ENCODE assay signal across 9 cellular contexts in the genomic region with DNA sequence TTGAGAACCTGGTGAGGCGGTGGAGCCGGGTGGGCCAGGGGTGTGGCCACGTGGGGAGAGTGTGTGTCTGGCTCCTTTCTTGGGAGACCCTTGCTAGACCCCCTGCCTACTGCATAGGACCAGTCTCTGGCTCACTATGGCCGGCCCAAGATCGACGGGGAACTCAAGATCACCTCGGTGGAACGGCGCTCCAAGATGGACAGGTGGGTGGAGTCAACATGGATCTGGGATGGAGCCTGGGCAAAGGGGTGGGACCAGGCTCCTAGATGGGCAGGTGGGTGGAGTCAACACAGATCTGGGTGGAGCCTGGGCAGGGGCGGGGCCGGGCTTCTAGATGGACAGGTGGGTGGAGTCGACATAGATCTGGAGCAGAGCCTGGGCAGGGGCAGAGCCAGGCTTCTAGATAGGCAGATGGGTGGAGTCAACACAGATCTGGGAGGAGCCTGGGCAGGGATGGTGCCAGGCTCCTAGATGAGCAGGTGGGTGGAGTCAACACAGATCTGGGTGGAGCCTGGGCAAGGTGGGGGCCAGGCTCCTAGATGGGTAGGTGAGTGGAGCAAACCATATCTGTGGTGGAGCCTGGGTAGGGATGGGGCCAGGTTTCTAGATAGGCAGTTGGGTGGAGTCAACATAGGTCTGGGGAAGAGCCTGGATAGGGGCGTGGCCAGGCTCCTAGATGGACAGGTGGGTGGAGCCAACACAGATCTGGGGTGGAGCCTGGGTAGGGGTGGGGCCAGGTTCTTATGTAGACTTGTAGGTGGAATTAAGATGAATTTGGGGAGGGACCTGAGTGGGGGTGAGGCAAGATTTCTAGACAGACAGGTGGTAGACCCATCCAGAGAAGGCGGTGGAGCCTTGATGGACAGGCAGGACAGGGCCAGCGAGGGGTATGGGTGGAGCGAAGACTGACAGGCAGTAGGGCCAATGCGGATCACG. TPM values are rescaled to one million over a fixed set of nuclear protein-coding genes. Genes with fewer than 3 reads are reported as not detected.
A peak's percentile ranks its signal among the peaks of the same experiment; 100 is the strongest.
DNase-seq lines count a peak whose midpoint lies in the region; ATAC-seq and TF ChIP-seq lines count a peak whose summit lies in the region.
"Had no signal": no experiment of that assay in that cellular context is flagged by ENCODE, and none has a peak within 500 bp of the region (broad histone marks: within the 10 kb centered on the region; RNA-seq: fewer than 3 reads in every experiment).

No MANE protein-coding gene starts in this region.

- intact Hi-C loops in stomach (cut with DNase I; ENCODE audit: low total_unique reads): no loop called here

- peak; percentile 82 to 84 for ATAC-seq in activated T-cell treated with anti-CD3 and anti-CD28 coated beads, Interleukin-2, amount 50 U/mL, for 4 hours
- ATAC-seq in HG02970 (IDR thresholded peaks at IDR 0.05; ENCODE audit: low FRiP score, unreplicated experiment): no peak

- H3K36me3 ChIP-seq in neutrophil (peaks cover 100% of the 10 kb centered on the region), stomach (peaks cover 0 to 52% (median 6%) of the 10 kb centered on the region in 4 donors)
- H3K36me3 ChIP-seq: HAP-1 had no signal

- H3K27ac ChIP-seq in neutrophil: peak overlapping the region; percentile 35
- H3K27ac ChIP-seq in stomach: no peak overlapping the region

- TF ChIP-seq EP300 in stomach (IDR thresholded peaks at IDR 0.05): no peak

- no peaks in the 10 kb centered on the region for H3K27me3 ChIP-seq in neutrophil
- H3K27me3 ChIP-seq in stomach: peaks cover 0 to 33% (median 0%) of the 10 kb centered on the region in 3 donors

- no peak overlapping the region for H3K4me3 Mint-ChIP-seq in activated T-cell treated with anti-CD3 and anti-CD28 coated beads, Interleukin-2, amount 50 U/mL, for 4 hours

- H3K4me1 ChIP-seq in neutrophil (ENCODE audit: control insufficient read depth in 1 of 2, insufficient read depth in 1 of 2, low read depth in 1 of 2, low read length in 1 of 2): peaks cover 0 to 4% of the 10 kb centered on the region in 2 experiments
- H3K4me1 ChIP-seq in stomach: no peaks in the 10 kb centered on the region
- H3K4me1 ChIP-seq: HAP-1 had no signal

- 52 to 66% (median 57%) methylated on average over 16 to 18 of the region's 18 CpGs for WGBS in stomach, 5 donors

- H3K27me3 Mint-ChIP-seq in activated T-cell treated with anti-CD3 and anti-CD28 coated beads, Interleukin-2, amount 50 U/mL, for 4 hours (ENCODE audit: low read depth): no peaks in the 10 kb centered on the region

- TF ChIP-seq CTCF in neutrophil (IDR thresholded peaks at IDR 0.05) (no peak), stomach (IDR thresholded peaks at IDR 0.05) (no peak)

- H3K36me3 Mint-ChIP-seq in activated T-cell treated with anti-CD3 and anti-CD28 coated beads, Interleukin-2, amount 50 U/mL, for 4 hours (ENCODE audit: insufficient read depth): peaks cover 48% of the 10 kb centered on the region

- no peak overlapping the region for H3K4me3 ChIP-seq in neutrophil (ENCODE audit: low read depth in 1 of 2, low read length in 1 of 2)
- no peak overlapping the region for H3K4me3 ChIP-seq in stomach
- H3K4me3 ChIP-seq: HAP-1 had no signal

- H3K4me1 Mint-ChIP-seq in activated T-cell treated with anti-CD3 and anti-CD28 coated beads, Interleukin-2, amount 50 U/mL, for 4 hours (ENCODE audit: low read depth): peaks cover 3% of the 10 kb centered on the region

- no peaks in the 10 kb centered on the region for H3K9me3 Mint-ChIP-seq in activated T-cell treated with anti-CD3 and anti-CD28 coated beads, Interleukin-2, amount 50 U/mL, for 4 hours

- H3K9me3 ChIP-seq in neutrophil (no peaks in the 10 kb centered on the region), stomach (no peaks in the 10 kb centered on the region)
- H3K9me3 ChIP-seq: HAP-1 had no signal

- DNase-seq in Daoy (ENCODE audit: low read depth) (peak; percentile 75), Kasumi-1 (lab: John Stamatoyannopoulos, UW) (peak; percentile 13 to 17), NCI-H1417 treated with DMSO at 0.1 percent for 48 hours (lab: John Stamatoyannopoulos, UW) (no peak), NCI-H345 treated with DMSO at 0.1 percent for 48 hours (lab: John Stamatoyannopoulos, UW; ENCODE audit: unreplicated experiment) (no peak), stomach (no peak)
- no peak for DNase-seq in activated T-cell treated with anti-CD3 and anti-CD28 coated beads, Interleukin-2, amount 50 U/mL, for 4 hours

- TF ChIP-seq POLR2A in stomach (IDR thresholded peaks at IDR 0.05): no peak

RNA-seq across cellular contexts. Expression of a gene that starts 56.5 kb away (rescaled TPM):
- 0.40 and 1.7 TPM in 2 replicates for total RNA-seq in Daoy (2014; rRNA removed; shearing (Covaris generic))
- 10 to 100 TPM; 65.7 to 75.6 (median 70.7) TPM for total RNA-seq in activated T-cell treated with anti-CD3 and anti-CD28 coated beads, Interleukin-2, amount 50 U/mL, for 4 hours
- total RNA-seq in stomach: 100 to 1,000 TPM in 1 of 5 donors, 1 to 10 TPM in 4; 2.2 to 130 (median 4.4) TPM
- 1 to 10 TPM; 1.7 to 3.7 (median 3.6) TPM for polyA plus RNA-seq in stomach

RNA-seq across cellular contexts. Expression of a gene that starts 58.4 kb away (rescaled TPM):
- total RNA-seq in Daoy (2014; rRNA removed; shearing (Covaris generic)): 11.5 and 15.8 TPM in 2 replicates
- 1 to 10 TPM; 2.2 to 3.1 (median 2.7) TPM for total RNA-seq in activated T-cell treated with anti-CD3 and anti-CD28 coated beads, Interleukin-2, amount 50 U/mL, for 4 hours
- total RNA-seq in stomach: 1 to 10 TPM in 1 of 5 donors, under 1 TPM in 1, not detected in 3; 0.37 to 5.8 TPM
- under 1 TPM in 2 of 3 donors, not detected in 1; 0.30 to 0.44 TPM for polyA plus RNA-seq in stomach

Comparison
In these comparisons a context has a peak if more than half of its experiments do, and no peak if none do; other contexts are left out.
1. DNase-seq: peak in Daoy (single experiment) and Kasumi-1 (2 of 2); none in activated T-cell treated with anti-CD3 and anti-CD28 coated beads, Interleukin-2, amount 50 U/mL, for 4 hours (single experiment), NCI-H1417 treated with DMSO at 0.1 percent for 48 hours (single experiment), NCI-H345 treated with DMSO at 0.1 percent for 48 hours (single experiment) and stomach (single experiment).